In genomic region chr1:222818171-222818570, GRCh38 we compare ENCODE assay signal across 16 cellular contexts. TPM values are rescaled to one million over a fixed set of nuclear protein-coding genes. Genes with fewer than 3 reads are reported as not detected.
DNase-seq lines count a peak whose midpoint lies in the region; ATAC-seq and TF ChIP-seq lines count a peak whose summit lies in the region.
"Had no signal": no experiment of that assay in that cellular context is flagged by ENCODE, and none has a peak within 500 bp of the region (broad histone marks: within the 10 kb centered on the region; RNA-seq: fewer than 3 reads in every experiment).

No MANE protein-coding gene starts in this region.

- H3K27me3 ChIP-seq in GM23248 (replicated peaks; ENCODE audit: insufficient read depth) = no peaks in the 10 kb centered on the region
- no peaks in the 10 kb centered on the region for H3K27me3 ChIP-seq in ascending aorta
- no peaks in the 10 kb centered on the region for H3K27me3 ChIP-seq in gastroesophageal sphincter
- H3K27me3 ChIP-seq in stomach = no peaks in the 10 kb centered on the region
- H3K27me3 ChIP-seq: Peyer's patch had no signal

- in situ Hi-C loops in GM23248 (cut with MboI) = no loop called here

- H3K9ac ChIP-seq in GM23248 = no peak overlapping the region

- no peaks in the 10 kb centered on the region for H3K9me2 ChIP-seq in GM23248 (ENCODE audit: insufficient read depth)

- WGBS in GM23248 (ENCODE audit: low coverage in 1 of 2, low lambda C conversion rate in 2 of 2, missing lambda C conversion rate in 2 of 2), 2 experiments = 100% methylated on average over 1 of the region's 1 CpG
- 43 to 55% methylated on average over 1 of the region's 1 CpG for WGBS in gastroesophageal sphincter (ENCODE audit: low coverage in 1 of 2), 2 donors
- 93 to 98% (median 96%) methylated on average over 1 of the region's 1 CpG for WGBS in stomach, 5 donors

- peaks cover 38% of the 10 kb centered on the region for H3K4me1 ChIP-seq in GM23248 (ENCODE audit: insufficient read depth)
- peaks cover 4 to 15% of the 10 kb centered on the region in 2 donors for H3K4me1 ChIP-seq in ascending aorta
- peaks cover 4 to 65% (median 22%) of the 10 kb centered on the region in 3 donors for H3K4me1 ChIP-seq in gastroesophageal sphincter
- H3K4me1 ChIP-seq in stomach = peaks cover 7 to 48% (median 31%) of the 10 kb centered on the region in 4 donors

- peaks cover 57% of the 10 kb centered on the region for H3K79me2 ChIP-seq in GM23248 (ENCODE audit: insufficient read depth)

- peaks cover 51% of the 10 kb centered on the region for H3F3A ChIP-seq in GM23248 (ENCODE audit: insufficient read depth)

- peak overlapping the region; percentile 23 for H3K27ac ChIP-seq in GM23248
- H3K27ac ChIP-seq in ascending aorta = peak overlapping the region; percentile 42 to 71
- peak overlapping the region in 3 of 4 donors; percentile 43 to 96 (median 54) for H3K27ac ChIP-seq in gastroesophageal sphincter
- H3K27ac ChIP-seq in stomach = peak overlapping the region in 3 of 5 donors; percentile 16 to 31 (median 21)

- DNase-seq in GM23248 = no peak
- no peak for DNase-seq in ascending aorta (ENCODE audit: low spot score in 2 of 2)
- DNase-seq in stomach = no peak
- no peak for DNase-seq in NCI-H226
- no peak for DNase-seq in NCI-H748 treated with DMSO at 0.1 percent for 48 hours (lab: John Stamatoyannopoulos, UW)
- no peak for DNase-seq in KG1 (lab: John Stamatoyannopoulos, UW)
- DNase-seq: activated CD4-positive, alpha-beta T cell treated with anti-CD3 and anti-CD28 coated beads, Interleukin-2, amount 50 U/mL, for 4 hours; NCI-H1417 treated with DMSO at 0.1 percent for 48 hours; NCI-H2171; NCI-H82; Peyer's patch; stimulated activated naive CD4-positive, alpha-beta T cell treated with Interleukin-2 at 50 U/mL for 16 hours had no signal

- no peak overlapping the region for H2AFZ ChIP-seq in GM23248

- TF ChIP-seq CTCF in ascending aorta (IDR thresholded peaks at IDR 0.05) = no peak
- TF ChIP-seq CTCF in gastroesophageal sphincter (IDR thresholded peaks at IDR 0.05) = no peak
- no peak for TF ChIP-seq CTCF in stomach (IDR thresholded peaks at IDR 0.05)

- H3K4me2 ChIP-seq in GM23248 (ENCODE audit: unreplicated experiment) = peak overlapping the region; percentile 43

- intact Hi-C loops in ascending aorta (cut with DNase I) = loop anchor here (5.0 to 10.0 kb wide), 3 partner anchors 314 to 1027 kb away; partner anchors contain the start of gene TP53BP2
- intact Hi-C loops in stomach (cut with DNase I; ENCODE audit: low total_unique reads) = no loop called here

- TF ChIP-seq EP300 in gastroesophageal sphincter (IDR thresholded peaks at IDR 0.05) (no peak), stomach (IDR thresholded peaks at IDR 0.05) (no peak)

- H3K4me3 ChIP-seq in GM23248 (no peak overlapping the region), ascending aorta (no peak overlapping the region), gastroesophageal sphincter (no peak overlapping the region), stomach (no peak overlapping the region)
- H3K4me3 ChIP-seq: HAP-1, Peyer's patch, skin epidermis had no signal

- H3K36me3 ChIP-seq in GM23248 (ENCODE audit: low read depth) (no peaks in the 10 kb centered on the region), ascending aorta (no peaks in the 10 kb centered on the region), gastroesophageal sphincter (no peaks in the 10 kb centered on the region), stomach (no peaks in the 10 kb centered on the region)
- H3K36me3 ChIP-seq: HAP-1, Peyer's patch had no signal

- H3K9me3 ChIP-seq in GM23248 (ENCODE audit: low read depth) = no peaks in the 10 kb centered on the region
- H3K9me3 ChIP-seq in ascending aorta = no peaks in the 10 kb centered on the region
- H3K9me3 ChIP-seq in gastroesophageal sphincter = no peaks in the 10 kb centered on the region
- no peaks in the 10 kb centered on the region for H3K9me3 ChIP-seq in stomach
- H3K9me3 ChIP-seq: HAP-1, Peyer's patch had no signal

- ATAC-seq in gastroesophageal sphincter = no peak
- ATAC-seq in HG02678 (IDR thresholded peaks at IDR 0.05; ENCODE audit: unreplicated experiment) = no peak

- TF ChIP-seq POLR2A in gastroesophageal sphincter (IDR thresholded peaks at IDR 0.05) (no peak), stomach (IDR thresholded peaks at IDR 0.05) (no peak)

- H4K20me1 ChIP-seq in GM23248 (ENCODE audit: insufficient read depth) = no peaks in the 10 kb centered on the region

RNA-seq across cellular contexts. Expression of gene DISP1, which starts 3.3 kb away (rescaled TPM):
- total RNA-seq in GM23248 (2014; rRNA removed; shearing (Covaris generic)) = 1.5 and 2.6 TPM in 2 replicates
- polyA plus RNA-seq in GM23248 (2016; fragmentation: Nextera tagmentation; extraction: Ambion mirVana) (3.1 and 3.6 TPM in 2 replicates), stomach (1 to 10 TPM in 2 of 3 donors, under 1 TPM in 1; 0.87 to 2.6 (median 1.9) TPM)
- total RNA-seq in ascending aorta (23.2 TPM), gastroesophageal sphincter (10 to 100 TPM in 3 of 4 donors, 1 to 10 TPM in 1; 6.5 to 24.7 (median 15.4) TPM), stomach (100 to 1,000 TPM in 1 of 5 donors, 10 to 100 TPM in 2, 1 to 10 TPM in 1, not detected in 1; 4.9 to 277 (median 18.8) TPM)
